Comparison of ENCODE assay signal across 11 cellular contexts in the genomic region with DNA sequence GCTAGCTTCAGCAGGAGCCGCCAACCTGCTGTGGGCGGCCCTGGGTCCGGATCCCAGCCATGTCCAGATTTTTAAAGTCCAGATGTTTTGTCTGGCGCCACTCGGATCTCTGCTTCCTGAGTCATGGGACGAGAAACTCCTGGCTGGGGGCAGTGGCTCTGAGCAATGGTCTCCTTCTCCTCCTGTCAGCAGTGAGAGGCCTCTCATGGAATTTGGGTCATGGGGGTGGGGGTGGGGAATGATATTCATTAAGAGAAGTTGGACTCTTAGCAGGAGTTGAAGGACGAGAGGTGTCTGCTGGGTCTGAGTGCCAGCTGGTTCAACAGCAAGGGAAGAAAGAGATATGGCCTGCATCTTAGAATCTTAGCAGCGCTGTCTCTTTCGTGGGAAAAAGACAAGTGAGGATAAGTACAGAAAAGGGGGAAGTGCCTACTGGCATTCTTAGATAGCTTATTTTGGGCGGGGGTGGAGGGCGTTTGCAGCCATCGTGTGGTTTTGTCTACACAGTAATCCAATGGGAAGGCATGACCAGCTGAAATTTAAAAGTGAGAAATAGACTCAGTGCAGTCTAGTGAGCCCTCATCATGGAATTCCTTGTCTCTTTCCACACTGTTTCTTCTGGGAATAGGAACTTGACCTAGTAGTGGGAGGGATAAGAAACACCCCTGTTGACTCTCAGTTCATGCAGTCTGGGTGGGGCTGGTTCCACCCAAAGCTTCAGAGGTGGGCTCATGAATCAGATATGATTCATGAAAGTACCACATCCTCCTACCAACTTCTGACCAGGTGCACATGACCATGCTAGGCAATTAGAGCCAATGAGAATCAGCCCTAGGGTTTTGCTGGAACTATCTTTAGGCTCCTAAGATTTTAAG.
DNase-seq lines count a peak whose midpoint lies in the region; ATAC-seq, FAIRE-seq and TF ChIP-seq lines count a peak whose summit lies in the region.
"Had no signal": no experiment of that assay in that cellular context is flagged by ENCODE, and none has a peak within 500 bp of the region (broad histone marks: within the 10 kb centered on the region; RNA-seq: fewer than 3 reads in every experiment).

No MANE protein-coding gene starts in this region.

- intact Hi-C loops in body of pancreas (cut with DNase I) (no loop called here), gastrocnemius medialis (cut with DNase I; ENCODE audit: low total_unique reads) (no loop called here)

- no peaks in the 10 kb centered on the region for H3K27me3 ChIP-seq in body of pancreas
- peaks cover 0 to 3% (median 0%) of the 10 kb centered on the region in 3 donors for H3K27me3 ChIP-seq in gastrocnemius medialis

- no peak overlapping the region for H3K27ac Mint-ChIP-seq in type B pancreatic cell
- no peak overlapping the region for H3K27ac Mint-ChIP-seq in naive thymus-derived CD8-positive, alpha-beta T cell

- no peaks in the 10 kb centered on the region for H3K9me3 Mint-ChIP-seq in type B pancreatic cell
- no peaks in the 10 kb centered on the region for H3K9me3 Mint-ChIP-seq in naive thymus-derived CD8-positive, alpha-beta T cell

- ATAC-seq in HG03108 (IDR thresholded peaks at IDR 0.05; ENCODE audit: unreplicated experiment) (peak; percentile 46), body of pancreas (peak; percentile 52), gastrocnemius medialis (peak; percentile 58 to 60), HG02571 (IDR thresholded peaks at IDR 0.05; ENCODE audit: unreplicated experiment) (no peak)
- no peak for ATAC-seq in naive thymus-derived CD8-positive, alpha-beta T cell

- peaks cover 22% of the 10 kb centered on the region for H3K27me3 Mint-ChIP-seq in type B pancreatic cell
- H3K27me3 Mint-ChIP-seq in naive thymus-derived CD8-positive, alpha-beta T cell = peaks cover 18 to 64% (median 33%) of the 10 kb centered on the region in 5 donors

- no peak for TF ChIP-seq CTCF in body of pancreas (IDR thresholded peaks at IDR 0.05)
- TF ChIP-seq CTCF in gastrocnemius medialis (IDR thresholded peaks at IDR 0.05 in 4 of 5, conservative IDR thresholded peaks at IDR 0.05 in 1 of 5) = no peak
- TF ChIP-seq CTCF in type B pancreatic cell (conservative IDR thresholded peaks at IDR 0.05) = no peak

- H3K27ac ChIP-seq in body of pancreas (no peak overlapping the region), gastrocnemius medialis (peak overlapping the region in 2 of 4 donors; percentile 11 to 31)
- H3K27ac ChIP-seq: HL-60 had no signal

- no peak overlapping the region for H3K4me3 Mint-ChIP-seq in type B pancreatic cell
- no peak overlapping the region for H3K4me3 Mint-ChIP-seq in naive thymus-derived CD8-positive, alpha-beta T cell

- no peaks in the 10 kb centered on the region for H3K4me1 ChIP-seq in body of pancreas
- no peaks in the 10 kb centered on the region for H3K4me1 ChIP-seq in gastrocnemius medialis

- H3K4me3 ChIP-seq in body of pancreas (no peak overlapping the region), gastrocnemius medialis (no peak overlapping the region)

- H3K36me3 ChIP-seq in body of pancreas (replicated peaks in 1 of 2; ENCODE audit: insufficient read depth in 1 of 2, low read depth in 2 of 2) = no peaks in the 10 kb centered on the region
- no peaks in the 10 kb centered on the region for H3K36me3 ChIP-seq in gastrocnemius medialis

- peak; percentile 16 for DNase-seq in GM19239 (ENCODE audit: insufficient read length, low spot score)
- DNase-seq in body of pancreas = peak in 2 of 4 donors; percentile 17 to 45
- DNase-seq in gastrocnemius medialis = peak in 1 of 2 donors; percentile 36
- DNase-seq in GOT3 (lab: John Stamatoyannopoulos, UW) = no peak
- DNase-seq in type B pancreatic cell (ENCODE audit: extremely low spot score, unreplicated experiment) = no peak
- DNase-seq in naive thymus-derived CD8-positive, alpha-beta T cell = no peak

- in situ Hi-C loops in gastrocnemius medialis (cut with MboI; ENCODE audit: low sequenced_read_pairs in 4 of 4) = no loop called here

- no peaks in the 10 kb centered on the region for H3K4me1 Mint-ChIP-seq in type B pancreatic cell (ENCODE audit: unreplicated experiment)
- H3K4me1 Mint-ChIP-seq in naive thymus-derived CD8-positive, alpha-beta T cell = peaks cover 0 to 7% (median 2%) of the 10 kb centered on the region in 4 donors

- TF ChIP-seq POLR2A in body of pancreas (IDR thresholded peaks at IDR 0.05) (no peak), gastrocnemius medialis (IDR thresholded peaks at IDR 0.05) (no peak)

- POLR2A ChIA-PET in naive thymus-derived CD8-positive, alpha-beta T cell (lab: Charles Lee) = no interaction called here

- whole genome bisulfite sequencing in body of pancreas, 2 donors = 54 to 66% methylated on average over 12 of the region's 12 CpGs

- no peak for FAIRE-seq in GM19239 (lab: Jason Lieb, UNC)
- FAIRE-seq: endothelial cell of umbilical vein, TTC549 had no signal

- no peaks in the 10 kb centered on the region for H3K36me3 Mint-ChIP-seq in type B pancreatic cell
- no peaks in the 10 kb centered on the region for H3K36me3 Mint-ChIP-seq in naive thymus-derived CD8-positive, alpha-beta T cell

- no peaks in the 10 kb centered on the region for H3K9me3 ChIP-seq in body of pancreas
- no peaks in the 10 kb centered on the region for H3K9me3 ChIP-seq in gastrocnemius medialis

Comparison
In these comparisons a context has a peak if more than half of its experiments do, and no peak if none do; other contexts are left out.
1. ATAC-seq: peak in HG03108 (single experiment), body of pancreas (single experiment) and gastrocnemius medialis (2 of 2); none in HG02571 (single experiment) and naive thymus-derived CD8-positive, alpha-beta T cell (0 of 2).